In genomic region chr20:17816804-17817590, GRCh38 we compare ENCODE assay signal across 19 cellular contexts.
"Had no signal": no experiment of that assay in that cellular context is flagged by ENCODE, and none has a peak within 500 bp of the region (broad histone marks: within the 10 kb centered on the region; RNA-seq: fewer than 3 reads in every experiment).

No MANE protein-coding gene starts in this region.

- H3K4me3 Mint-ChIP-seq: activated CD4-positive, alpha-beta memory T cell treated with anti-CD3 and anti-CD28 coated beads, Interleukin-2, amount 10 ng/mL, durations not matched to agents 7 days and 5 days; activated T-cell treated with anti-CD3 and anti-CD28 coated beads, Interleukin-2, amount 50 U/mL, for 24 hours; brain; stimulated activated memory B cell treated with anti-CD40 and anti-IgM and Interleukin-4, amounts not matched to agents 10 μg/mL and 1 μg/mL and 100 μg/mL, for 72 hours; T-helper 17 cell had no signal

- H3K27ac Mint-ChIP-seq: activated CD4-positive, alpha-beta memory T cell treated with anti-CD3 and anti-CD28 coated beads, Interleukin-2, amount 10 ng/mL, durations not matched to agents 7 days and 5 days; activated naive CD4-positive, alpha-beta T cell treated with anti-CD3 and anti-CD28 coated beads, Interleukin-2, amount 50 U/mL, for 72 hours; activated T-cell treated with anti-CD3 and anti-CD28 coated beads, Interleukin-2, amount 50 U/mL, for 24 hours; brain; stimulated activated memory B cell treated with anti-CD40 and anti-IgM and Interleukin-4, amounts not matched to agents 10 μg/mL and 1 μg/mL and 100 μg/mL, for 72 hours; T-helper 17 cell had no signal

- H3K36me3 Mint-ChIP-seq: brain; stimulated activated memory B cell treated with anti-CD40 and anti-IgM and Interleukin-4, amounts not matched to agents 10 μg/mL and 1 μg/mL and 100 μg/mL, for 72 hours had no signal

- H3K4me1 Mint-ChIP-seq: activated CD4-positive, alpha-beta memory T cell treated with anti-CD3 and anti-CD28 coated beads, Interleukin-2, amount 10 ng/mL, durations not matched to agents 7 days and 5 days; stimulated activated memory B cell treated with anti-CD40 and anti-IgM and Interleukin-4, amounts not matched to agents 10 μg/mL and 1 μg/mL and 100 μg/mL, for 72 hours had no signal

- H3K27me3 Mint-ChIP-seq: activated T-cell treated with anti-CD3 and anti-CD28 coated beads, Interleukin-2, amount 50 U/mL, for 24 hours; T-helper 17 cell had no signal

- H3K4me3 ChIP-seq: esophagus squamous epithelium, left lung, ovary had no signal

- H3K27me3 ChIP-seq: esophagus squamous epithelium, left lung, ovary had no signal

- H3K36me3 ChIP-seq: esophagus squamous epithelium, left lung, ovary had no signal

- DNase-seq: activated CD4-positive, alpha-beta memory T cell treated with anti-CD3 and anti-CD28 coated beads, Interleukin-2, amount 10 ng/mL, durations not matched to agents 7 days and 5 days; activated CD4-positive, alpha-beta T cell treated with anti-CD3 and anti-CD28 coated beads for 4 hours; activated effector memory CD4-positive, alpha-beta T cell treated with anti-CD3 and anti-CD28 coated beads, Interleukin-2, amount 50 U/mL, for 16 hours; activated T-cell treated with anti-CD3 and anti-CD28 coated beads, Interleukin-2, amount 50 U/mL, for 24 hours; central memory CD4-positive, alpha-beta T cell; cortex of kidney; effector CD8-positive, alpha-beta T cell; esophagus squamous epithelium; glutamatergic neuron; hypothalamus; kidney; mesendoderm; ovary; stimulated activated CD4-positive, alpha-beta T cell treated with anti-CD3 and anti-CD28 coated beads, Interleukin-2, amount 100 ng/mL, for 48 hours; T-helper 17 cell had no signal

- H3K27ac ChIP-seq: esophagus squamous epithelium, left lung, ovary had no signal

- H3K9me3 ChIP-seq: left lung, ovary had no signal
